Comparison of ENCODE assay signal across 9 cellular contexts in the genomic region with DNA sequence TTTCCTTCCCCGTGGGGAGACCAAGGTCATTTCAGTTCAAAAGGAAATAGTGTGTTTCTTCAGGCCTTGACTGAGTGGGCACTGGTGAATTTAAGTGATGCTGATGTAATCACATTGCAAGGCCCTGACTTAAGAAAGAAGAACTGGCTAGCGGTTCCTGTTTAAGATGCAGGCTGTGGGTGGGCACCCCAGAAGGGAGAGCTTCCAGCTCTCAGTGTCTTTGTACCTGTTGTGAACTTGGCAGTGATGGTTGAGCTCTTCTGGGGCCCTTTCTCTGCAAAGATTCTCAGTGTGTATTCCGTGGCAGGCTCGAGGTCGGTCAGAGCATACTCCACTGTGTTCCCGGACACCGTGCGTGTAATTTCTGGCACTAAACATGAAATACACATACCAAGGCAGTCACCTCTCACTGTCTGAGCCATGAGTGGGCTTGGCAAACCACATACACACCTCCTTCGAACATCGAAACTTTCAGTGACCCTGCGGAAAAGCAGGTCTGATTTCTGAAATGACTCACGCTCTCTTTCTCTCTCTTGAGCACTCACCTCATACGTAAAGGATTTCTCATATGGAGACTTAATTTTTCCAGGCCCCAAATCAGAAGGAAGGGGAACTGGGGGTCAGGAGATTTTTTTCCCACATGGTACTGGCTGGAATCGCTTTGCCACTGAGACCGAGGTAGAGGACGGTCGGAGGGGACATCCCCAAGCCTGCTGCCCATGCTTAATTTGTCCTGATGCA.
A peak's percentile ranks its signal among the peaks of the same experiment; 100 is the strongest.
DNase-seq lines count a peak whose midpoint lies in the region; ATAC-seq and TF ChIP-seq lines count a peak whose summit lies in the region.
"Had no signal": no experiment of that assay in that cellular context is flagged by ENCODE, and none has a peak within 500 bp of the region (broad histone marks: within the 10 kb centered on the region; RNA-seq: fewer than 3 reads in every experiment).

No MANE protein-coding gene starts in this region.

- peaks cover 25% of the 10 kb centered on the region for H3K4me1 Mint-ChIP-seq in activated CD8-positive, alpha-beta T cell treated with anti-CD3 and anti-CD28 coated beads, Interleukin-2, amount 10 ng/mL, durations not matched to agents 7 days and 5 days (ENCODE audit: low read depth)
- peaks cover 7% of the 10 kb centered on the region for H3K4me1 Mint-ChIP-seq in CD4-positive, alpha-beta T cell (ENCODE audit: low read depth)

- H3K27ac Mint-ChIP-seq in activated CD8-positive, alpha-beta T cell treated with anti-CD3 and anti-CD28 coated beads, Interleukin-2, amount 10 ng/mL, durations not matched to agents 7 days and 5 days: peak overlapping the region; percentile 79
- no peak overlapping the region for H3K27ac Mint-ChIP-seq in CD4-positive, alpha-beta T cell

- no peaks in the 10 kb centered on the region for H3K9me3 ChIP-seq in CD4-positive, alpha-beta T cell (ENCODE audit: control insufficient read depth, low read length)

- TF ChIP-seq CTCF in CD4-positive, alpha-beta T cell (IDR thresholded peaks at IDR 0.05): no peak

- peak; percentile 52 for DNase-seq in Ammon's horn (ENCODE audit: low spot score)
- DNase-seq in activated CD8-positive, alpha-beta T cell treated with anti-CD3 and anti-CD28 coated beads, Interleukin-2, amount 10 ng/mL, durations not matched to agents 7 days and 5 days: peak; percentile 46
- DNase-seq in left cardiac atrium: no peak
- peak; percentile 31 for DNase-seq in superior temporal gyrus (ENCODE audit: extremely low spot score)
- DNase-seq in CD4-positive, alpha-beta T cell: no peak
- DNase-seq in retina: no peak

- no peaks in the 10 kb centered on the region for H3K36me3 Mint-ChIP-seq in activated CD8-positive, alpha-beta T cell treated with anti-CD3 and anti-CD28 coated beads, Interleukin-2, amount 10 ng/mL, durations not matched to agents 7 days and 5 days (ENCODE audit: low read depth)
- no peaks in the 10 kb centered on the region for H3K36me3 Mint-ChIP-seq in CD4-positive, alpha-beta T cell (ENCODE audit: low read depth)

- H3K4me3 Mint-ChIP-seq in activated CD8-positive, alpha-beta T cell treated with anti-CD3 and anti-CD28 coated beads, Interleukin-2, amount 10 ng/mL, durations not matched to agents 7 days and 5 days: peak overlapping the region; percentile 40
- H3K4me3 Mint-ChIP-seq in CD4-positive, alpha-beta T cell: no peak overlapping the region

- no peaks in the 10 kb centered on the region for H3K9me3 Mint-ChIP-seq in activated CD8-positive, alpha-beta T cell treated with anti-CD3 and anti-CD28 coated beads, Interleukin-2, amount 10 ng/mL, durations not matched to agents 7 days and 5 days (ENCODE audit: insufficient read depth)
- no peaks in the 10 kb centered on the region for H3K9me3 Mint-ChIP-seq in CD4-positive, alpha-beta T cell

- POLR2A ChIA-PET in activated CD8-positive, alpha-beta T cell treated with anti-CD3 and anti-CD28 coated beads, Interleukin-2, amount 10 ng/mL, durations not matched to agents 7 days and 5 days (lab: Charles Lee): no interaction called here
- POLR2A ChIA-PET in CD4-positive, alpha-beta T cell (lab: Charles Lee): no interaction called here

- intact Hi-C loops in left cardiac atrium (cut with DNase I): no loop called here
- intact Hi-C loops in CD4-positive, alpha-beta T cell (cut with DNase I, micrococcal nuclease): no loop called here

- CTCF ChIA-PET in activated CD8-positive, alpha-beta T cell treated with anti-CD3 and anti-CD28 coated beads, Interleukin-2, amount 10 ng/mL, durations not matched to agents 7 days and 5 days (lab: Charles Lee): no interaction called here
- CTCF ChIA-PET in CD4-positive, alpha-beta T cell (lab: Charles Lee): no interaction called here

- no peak overlapping the region for H3K27ac ChIP-seq in CD4-positive, alpha-beta T cell (ENCODE audit: low read depth, low read length)
- H3K27ac ChIP-seq: HL-60 had no signal

- ATAC-seq in GM19324 (IDR thresholded peaks at IDR 0.05; ENCODE audit: low FRiP score, unreplicated experiment) (peak; percentile 83), HG03175 (IDR thresholded peaks at IDR 0.05; ENCODE audit: unreplicated experiment) (peak; percentile 92), left cardiac atrium (peak; percentile 70)
- peak; percentile 84 for ATAC-seq in activated CD8-positive, alpha-beta T cell treated with anti-CD3 and anti-CD28 coated beads, Interleukin-2, amount 10 ng/mL, durations not matched to agents 7 days and 5 days
- no peak for ATAC-seq in CD4-positive, alpha-beta T cell (ENCODE audit: poor library complexity)

- H3K27me3 Mint-ChIP-seq in activated CD8-positive, alpha-beta T cell treated with anti-CD3 and anti-CD28 coated beads, Interleukin-2, amount 10 ng/mL, durations not matched to agents 7 days and 5 days (ENCODE audit: low read depth): peaks cover 4% of the 10 kb centered on the region
- H3K27me3 Mint-ChIP-seq in CD4-positive, alpha-beta T cell: no peaks in the 10 kb centered on the region

- no peaks in the 10 kb centered on the region for H3K27me3 ChIP-seq in CD4-positive, alpha-beta T cell (ENCODE audit: control insufficient read depth, insufficient read depth, low read length)

Comparison
In these comparisons a context has a peak if more than half of its experiments do, and no peak if none do; other contexts are left out.
1. DNase-seq: peak in Ammon's horn (single experiment), activated CD8-positive, alpha-beta T cell treated with anti-CD3 and anti-CD28 coated beads, Interleukin-2, amount 10 ng/mL, durations not matched to agents 7 days and 5 days (single experiment) and superior temporal gyrus (single experiment); none in left cardiac atrium (single experiment), CD4-positive, alpha-beta T cell (0 of 10) and retina (single experiment).